9 cellular contexts compared by ENCODE assay signal in the genomic region with DNA sequence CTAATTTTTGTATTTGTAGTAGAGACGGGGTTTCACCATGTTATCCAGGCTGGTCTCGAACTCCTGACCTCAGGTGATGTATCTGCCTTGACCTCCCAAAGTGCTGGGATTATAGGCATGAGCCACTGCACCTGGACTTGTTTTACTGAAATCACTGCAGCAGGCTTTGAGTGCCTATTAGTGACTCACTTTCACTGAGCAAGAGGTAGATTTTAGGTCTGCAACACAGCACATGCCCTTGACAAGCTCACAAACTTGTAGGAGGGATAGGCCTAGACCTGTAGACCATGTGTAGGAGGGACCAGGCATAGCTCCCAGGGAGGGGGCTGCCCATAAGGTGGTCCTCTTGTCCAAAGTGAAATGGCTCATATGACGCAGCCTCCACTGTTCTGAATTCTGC. TPM values are rescaled to one million over a fixed set of nuclear protein-coding genes. Genes with fewer than 3 reads are reported as not detected.
"Had no signal": no experiment of that assay in that cellular context is flagged by ENCODE, and none has a peak within 500 bp of the region (broad histone marks: within the 10 kb centered on the region; RNA-seq: fewer than 3 reads in every experiment).

No MANE protein-coding gene starts in this region.

- ATAC-seq: HCT116, HepG2 had no signal

- H3K4me1 ChIP-seq: HAP-1 had no signal

- H3K36me3 ChIP-seq: HAP-1 had no signal

- DNase-seq: GM23248, GOT3, H7, HFFc6 had no signal

- FAIRE-seq: HepG2 had no signal

- H3K9me3 ChIP-seq: HAP-1 had no signal

- H3K27ac ChIP-seq: GM23248, HL-60 had no signal

- H3K4me3 ChIP-seq: GM23248, HAP-1 had no signal

RNA-seq across cellular contexts. Expression of a gene that starts 41.2 kb away (rescaled TPM):
- total RNA-seq: HepG2 had no signal
- polyA plus RNA-seq: IgD-negative memory B cell had no signal
